ENCODE assay signal across 1 cellular context in the genomic region with DNA sequence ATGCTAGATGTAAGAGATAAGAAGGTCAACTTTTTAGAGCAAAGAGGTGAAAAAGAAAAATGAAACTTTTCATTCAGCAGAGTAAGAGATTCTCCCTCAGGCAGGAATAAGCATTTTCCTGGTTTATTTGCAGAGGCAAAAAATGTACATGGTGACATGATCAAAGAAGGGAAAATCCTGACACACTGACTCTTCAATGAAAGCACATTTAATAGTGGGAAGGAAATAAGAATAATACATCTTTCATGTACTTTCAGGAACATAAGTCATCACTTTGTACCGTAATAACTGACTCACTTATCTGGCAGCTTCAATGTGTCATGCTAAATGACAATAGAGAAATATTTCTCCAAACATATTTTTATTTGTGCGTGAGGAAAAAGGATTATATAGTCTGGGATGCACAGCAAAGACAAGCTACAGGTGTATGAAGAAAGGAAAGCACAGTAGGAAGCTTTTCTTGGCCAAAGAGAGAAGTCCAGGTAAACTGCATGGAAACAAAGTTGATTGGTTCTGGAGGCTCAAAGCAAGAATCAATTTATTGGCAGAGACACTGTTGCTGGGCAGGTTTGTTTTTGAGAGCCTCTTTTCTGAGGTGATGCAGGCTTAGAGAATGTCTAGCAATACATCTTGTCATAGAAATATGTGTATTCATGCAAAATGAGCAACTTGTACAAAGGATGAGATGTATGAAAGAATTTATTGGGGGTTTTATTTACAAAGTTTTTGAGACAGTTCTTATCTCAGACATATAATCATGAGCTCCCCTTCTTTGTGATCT.
TF ChIP-seq lines count a peak whose summit lies in the region.

No MANE protein-coding gene starts in this region.

TF ChIP-seq in A549, 52 proteins besides CTCF, POLR2A, EP300 and RAD21 (continued from another document):
- TF ChIP-seq RFX5 (IDR thresholded peaks at IDR 0.05) (peak; percentile 91), ZNF302 (CRISPR knock-in tag; IDR thresholded peaks at IDR 0.05) (no peak), MAFK (IDR thresholded peaks at IDR 0.05; ENCODE audit: partially characterized antibody) (no peak), EHMT2 (IDR thresholded peaks at IDR 0.05; ENCODE audit: low read depth) (no peak), TP53 (CRISPR knock-in tag; IDR thresholded peaks at IDR 0.05) (no peak), CHD4 (IDR thresholded peaks at IDR 0.05; ENCODE audit: borderline replicate concordance) (no peak), HOXB13 (CRISPR knock-in tag; IDR thresholded peaks at IDR 0.05; ENCODE audit: low read depth) (no peak), SREBF2 (IDR thresholded peaks at IDR 0.05) (no peak), PBX3 (IDR thresholded peaks at IDR 0.05) (no peak), FOSL2 (IDR thresholded peaks at IDR 0.05) (peak; percentile 64; the same call in 1 of the 2 replicates), FOSL2 (CRISPR knock-in tag; IDR thresholded peaks at IDR 0.05) (peak; percentile 71), E2F6 (IDR thresholded peaks at IDR 0.05; ENCODE audit: borderline replicate concordance, low read depth) (no peak), GATA3 (IDR thresholded peaks at IDR 0.05; ENCODE audit: borderline replicate concordance) (peak; percentile 88), BHLHE40 (IDR thresholded peaks at IDR 0.05; ENCODE audit: low read depth, low read length) (no peak), HOXB5 (CRISPR knock-in tag; IDR thresholded peaks at IDR 0.05) (peak; percentile 57; the same call in 1 of the 2 replicates), MYC (IDR thresholded peaks at IDR 0.05; ENCODE audit: borderline replicate concordance, low read length) (no peak), HOXA7 (CRISPR knock-in tag; IDR thresholded peaks at IDR 0.05) (no peak), TFCP2L1 (CRISPR knock-in tag; IDR thresholded peaks at IDR 0.05) (no peak), CBX8 (IDR thresholded peaks at IDR 0.05) (no peak), FOXS1 (CRISPR knock-in tag; IDR thresholded peaks at IDR 0.05) (no peak), CBX2 (IDR thresholded peaks at IDR 0.05; ENCODE audit: borderline replicate concordance, low read depth) (no peak), HDAC2 (IDR thresholded peaks at IDR 0.05) (no peak), ESRRA (IDR thresholded peaks at IDR 0.05; ENCODE audit: borderline replicate concordance, low read length) (no peak), REST (IDR thresholded peaks at IDR 0.05) (no peak), HEYL (CRISPR knock-in tag; IDR thresholded peaks at IDR 0.05) (no peak), CHD2 (IDR thresholded peaks at IDR 0.05; ENCODE audit: low read length, partially characterized antibody) (no peak), JUNB (IDR thresholded peaks at IDR 0.05) (peak; percentile 82; the same call in 1 of the 2 replicates), FOSB (CRISPR knock-in tag; IDR thresholded peaks at IDR 0.05) (no peak), MAZ (IDR thresholded peaks at IDR 0.05; ENCODE audit: borderline replicate concordance, low read depth, low read length) (no peak), ZSCAN20 (CRISPR knock-in tag; IDR thresholded peaks at IDR 0.05) (no peak), BCL3 (IDR thresholded peaks at IDR 0.05) (no peak), USF2 (IDR thresholded peaks at IDR 0.05) (no peak), SMC3 (IDR thresholded peaks at IDR 0.05) (no peak), NPAS2 (CRISPR knock-in tag; IDR thresholded peaks at IDR 0.05; ENCODE audit: borderline replicate concordance) (no peak)
- TF ChIP-seq, protein P1, sequence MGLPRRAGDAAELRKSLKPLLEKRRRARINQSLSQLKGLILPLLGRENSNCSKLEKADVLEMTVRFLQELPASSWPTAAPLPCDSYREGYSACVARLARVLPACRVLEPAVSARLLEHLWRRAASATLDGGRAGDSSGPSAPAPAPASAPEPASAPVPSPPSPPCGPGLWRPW (IDR thresholded peaks at IDR 0.05): no peak
